Comparison of ENCODE assay signal across 19 cellular contexts in genomic region chr4:71210831-71211230, GRCh38.
"Had no signal": no experiment of that assay in that cellular context is flagged by ENCODE, and none has a peak within 500 bp of the region (broad histone marks: within the 10 kb centered on the region; RNA-seq: fewer than 3 reads in every experiment).

No MANE protein-coding gene starts in this region.

- H3K36me3 Mint-ChIP-seq: naive thymus-derived CD4-positive, alpha-beta T cell had no signal

- H3K36me3 ChIP-seq: left ventricle myocardium inferior, stomach had no signal

- H3K27ac Mint-ChIP-seq: naive thymus-derived CD4-positive, alpha-beta T cell; nephron progenitor cell had no signal

- H2AFZ ChIP-seq: hepatocyte had no signal

- H3K9me3 ChIP-seq: left ventricle myocardium inferior, stomach had no signal

- H3K4me1 Mint-ChIP-seq: nephron progenitor cell had no signal

- DNase-seq: cortex of kidney; effector memory CD4-positive, alpha-beta T cell; foreskin keratinocyte; head of caudate nucleus; kidney; left cardiac atrium; left ventricle myocardium inferior; mesendoderm; naive thymus-derived CD4-positive, alpha-beta T cell; nephron progenitor cell; posterior cingulate gyrus; right cardiac atrium; small intestine; stimulated activated CD4-positive, alpha-beta T cell treated with anti-CD3 and anti-CD28 coated beads, Interleukin-12 subunit alpha, Interleukin-12 subunit beta, amount 100 ng/mL, for 4 hours; stimulated activated naive CD4-positive, alpha-beta T cell; stomach had no signal

- FAIRE-seq: endometrium, kidney, small intestine had no signal

- H3K4me3 ChIP-seq: hepatocyte, left ventricle myocardium inferior, lung, stomach had no signal

- H3K4me1 ChIP-seq: foreskin keratinocyte had no signal

- H3K27ac ChIP-seq: foreskin keratinocyte, hepatocyte, left ventricle myocardium inferior, stomach had no signal

- H3K4me3 Mint-ChIP-seq: naive thymus-derived CD4-positive, alpha-beta T cell; nephron progenitor cell had no signal

- H3K27me3 ChIP-seq: foreskin keratinocyte, hepatocyte, stomach had no signal

- H3K9me3 Mint-ChIP-seq: nephron progenitor cell had no signal

- H3K79me2 ChIP-seq: hepatocyte had no signal

- H3K4me2 ChIP-seq: hepatocyte had no signal
